Comparison of ENCODE assay signal across 8 cellular contexts in genomic region chr7:98879198-98879988, GRCh38. TPM values are rescaled to one million over a fixed set of nuclear protein-coding genes. Genes with fewer than 3 reads are reported as not detected.
A peak's percentile ranks its signal among the peaks of the same experiment; 100 is the strongest.
DNase-seq lines count a peak whose midpoint lies in the region; ATAC-seq and TF ChIP-seq lines count a peak whose summit lies in the region.

No MANE protein-coding gene starts in this region.

- TF ChIP-seq CTCF in GM12873 (IDR thresholded peaks at IDR 0.05; ENCODE audit: insufficient read depth, low read depth, low read length, missing control alignments) (peak; percentile 76), LNCAP (IDR thresholded peaks at IDR 0.05) (peak; percentile 26), WTC11 (IDR thresholded peaks at IDR 0.05) (no peak; the same call in 1 of the 2 replicates)

- in situ Hi-C loops in GM23248 (cut with MboI), result no loop called here

- peak overlapping the region; percentile 92 for H3K4me2 ChIP-seq in GM23248 (ENCODE audit: unreplicated experiment)

- peaks cover 8% of the 10 kb centered on the region for H3K27me3 Mint-ChIP-seq in WTC11 (ENCODE audit: low read depth)

- POLR2A ChIA-PET in WTC11 (lab: Charles Lee), result interaction anchor here (1.0 to 1.1 kb wide), 4 partner anchors 12 to 529 kb away, joined by 3 read pairs; partner anchors contain the start of genes BUD31, NPTX2 and PDAP1

- H3K79me2 ChIP-seq in GM23248 (ENCODE audit: insufficient read depth), result peaks cover 58% of the 10 kb centered on the region

- H3F3A ChIP-seq in GM23248 (ENCODE audit: insufficient read depth), result no peaks in the 10 kb centered on the region

- DNase-seq in GM23248, result peak; percentile 65
- DNase-seq in WTC11 (ENCODE audit: low spot score), result no peak
- peak; percentile 64 for DNase-seq in cerebellar cortex (ENCODE audit: low spot score)
- DNase-seq in lung microvascular endothelial cell (ENCODE audit: low read depth in 2 of 2), result peak; percentile 23 to 47
- peak; percentile 22 to 30 for DNase-seq in stimulated activated CD8-positive, alpha-beta memory T cell treated with anti-CD3 and anti-CD28 coated beads, Interleukin-4, amount 100 ng/mL, for 1 hour (ENCODE audit: low read depth in 2 of 2, low spot score in 1 of 2)
- no peak for DNase-seq in Ammon's horn (ENCODE audit: low spot score)

- H3K27me3 ChIP-seq in GM23248 (replicated peaks; ENCODE audit: insufficient read depth), result no peaks in the 10 kb centered on the region

- no peaks in the 10 kb centered on the region for H3K4me1 ChIP-seq in GM23248 (ENCODE audit: insufficient read depth)

- H3K9me3 Mint-ChIP-seq in WTC11, result no peaks in the 10 kb centered on the region

- H3K4me3 Mint-ChIP-seq in WTC11, result peak overlapping the region; percentile 81

- H3K27ac Mint-ChIP-seq in WTC11, result no peak overlapping the region

- H3K4me1 Mint-ChIP-seq in WTC11, result peaks cover 14% of the 10 kb centered on the region

- peaks cover 25% of the 10 kb centered on the region for H3K36me3 ChIP-seq in GM23248 (ENCODE audit: low read depth)

- peaks cover 30% of the 10 kb centered on the region for H3K36me3 Mint-ChIP-seq in WTC11

- peaks cover 2% of the 10 kb centered on the region; the same call in 1 of the 2 replicates for H4K20me1 ChIP-seq in GM23248 (ENCODE audit: insufficient read depth)

- peak; percentile 18 for ATAC-seq in WTC11

- peak overlapping the region; percentile 22; the same call in 1 of the 2 replicates for H3K27ac ChIP-seq in GM23248

- H3K9ac ChIP-seq in GM23248, result peak overlapping the region; percentile 97

- no peaks in the 10 kb centered on the region for H3K9me3 ChIP-seq in GM23248 (ENCODE audit: low read depth)

- 2% methylated on average over 19 to 29 of the region's 29 CpGs for WGBS in GM23248 (ENCODE audit: low coverage in 1 of 2, low lambda C conversion rate in 2 of 2, missing lambda C conversion rate in 2 of 2), 2 experiments

- H3K9me2 ChIP-seq in GM23248 (ENCODE audit: insufficient read depth), result no peaks in the 10 kb centered on the region

- CTCF ChIA-PET in WTC11 (lab: Charles Lee), result interaction anchor here (0.6 to 1.5 kb wide), 13 partner anchors 8 to 529 kb away, joined by 3 to 9 read pairs (median 3); partner anchors contain the start of genes BUD31, PDAP1 and TMEM130

- peak overlapping the region; percentile 98 for H2AFZ ChIP-seq in GM23248

- H3K4me3 ChIP-seq in GM23248, result peak overlapping the region; percentile 92

TF ChIP-seq in WTC11, 78 proteins besides CTCF, POLR2A, EP300 and RAD21 (continues in another document):
- TF ChIP-seq ZNF671 (CRISPR knock-in tag; IDR thresholded peaks at IDR 0.05) (no peak), HMGXB4 (CRISPR knock-in tag; IDR thresholded peaks at IDR 0.05) (no peak; the same call in 1 of the 2 replicates), IRF1 (CRISPR knock-in tag; IDR thresholded peaks at IDR 0.05) (no peak), ATF6 (CRISPR knock-in tag; IDR thresholded peaks at IDR 0.05) (no peak), USF1 (CRISPR knock-in tag; IDR thresholded peaks at IDR 0.05) (no peak), EMX1 (CRISPR knock-in tag; IDR thresholded peaks at IDR 0.05) (no peak), ZNF396 (CRISPR knock-in tag; IDR thresholded peaks at IDR 0.05; ENCODE audit: borderline replicate concordance) (no peak), AFF4 (CRISPR knock-in tag; IDR thresholded peaks at IDR 0.05; ENCODE audit: borderline replicate concordance) (no peak), ZNF121 (CRISPR knock-in tag; IDR thresholded peaks at IDR 0.05) (no peak)

RNA-seq across cellular contexts. Expression of gene TRRAP, which starts 1.1 kb away (rescaled TPM):
- total RNA-seq in GM23248 (2014; rRNA removed; shearing (Covaris generic)), result 11.3 and 13.0 TPM in 2 replicates
- 3.7 and 4.8 TPM in 2 replicates for polyA plus RNA-seq in GM23248 (2016; fragmentation: Nextera tagmentation; extraction: Ambion mirVana)
- total RNA-seq in WTC11 (2021) (46.5 to 47.6 TPM (median 47.5 TPM) in 3 replicates), lung microvascular endothelial cell (10.9 and 13.5 TPM in 2 replicates)

RNA-seq across cellular contexts. Expression of gene TMEM130, which starts 9.6 kb away (rescaled TPM):
- total RNA-seq in GM23248 (2014; rRNA removed; shearing (Covaris generic)), result not detected in 2 replicates
- 0.18 and 0.40 TPM in 2 replicates for polyA plus RNA-seq in GM23248 (2016; fragmentation: Nextera tagmentation; extraction: Ambion mirVana)
- total RNA-seq in WTC11 (2021), result 1.9 to 3.3 TPM (median 3.2 TPM) in 3 replicates
- not detected in 2 replicates for total RNA-seq in lung microvascular endothelial cell

Comparison
In these comparisons a context has a peak if more than half of its experiments do, and no peak if none do; other contexts are left out.
1. DNase-seq: peak in GM23248 (single experiment), cerebellar cortex (single experiment), lung microvascular endothelial cell (2 of 2) and stimulated activated CD8-positive, alpha-beta memory T cell treated with anti-CD3 and anti-CD28 coated beads, Interleukin-4, amount 100 ng/mL, for 1 hour (2 of 2); none in WTC11 (single experiment) and Ammon's horn (single experiment).